In the genomic region with DNA sequence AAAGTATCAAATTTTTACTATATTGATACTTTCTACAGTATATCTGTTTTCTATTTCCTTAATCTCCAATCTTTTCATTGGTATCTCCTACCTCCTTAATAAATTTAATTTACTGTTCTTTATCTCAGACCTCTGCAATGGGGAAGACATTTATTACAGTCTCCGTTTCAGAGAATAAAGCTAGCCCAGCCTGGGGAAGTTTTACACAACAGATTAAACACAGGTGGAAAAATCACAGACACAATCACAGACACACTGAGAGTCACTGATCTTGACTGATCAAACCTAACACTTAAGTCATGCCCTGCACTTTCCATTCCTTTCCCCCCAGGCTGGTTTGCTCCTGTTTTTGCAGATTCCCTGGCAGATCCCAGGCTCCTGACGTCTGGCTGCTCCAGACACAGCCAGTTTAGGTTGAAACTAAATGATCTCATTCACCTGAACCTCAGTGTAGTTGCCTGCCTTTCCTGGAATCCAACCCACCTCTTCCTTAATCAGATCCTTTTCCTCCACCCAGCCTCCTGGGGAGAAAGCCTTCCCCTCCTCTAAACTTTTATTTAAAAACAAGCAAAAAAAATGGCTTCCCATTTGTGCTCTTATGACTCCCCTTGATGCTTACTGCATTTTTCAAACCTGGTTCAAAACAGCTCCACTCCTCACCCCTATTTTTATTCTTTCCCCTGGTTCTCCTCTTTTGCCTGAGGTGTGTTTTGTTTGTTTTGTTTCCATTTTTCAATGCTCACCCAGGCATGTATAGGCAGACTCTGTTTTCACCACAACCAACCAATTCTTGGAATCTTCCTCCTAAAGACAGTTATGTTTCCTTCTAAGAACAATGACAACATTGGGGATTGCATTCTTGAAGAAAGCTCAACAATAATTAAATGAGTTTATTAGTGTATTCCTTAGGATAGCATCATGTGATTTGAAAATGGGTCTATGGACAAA, we compare ENCODE assay signal across 21 cellular contexts. TPM values are rescaled to one million over a fixed set of nuclear protein-coding genes. Genes with fewer than 3 reads are reported as not detected.
A peak's percentile ranks its signal among the peaks of the same experiment; 100 is the strongest.
DNase-seq lines count a peak whose midpoint lies in the region; ATAC-seq and TF ChIP-seq lines count a peak whose summit lies in the region.
"Had no signal": no experiment of that assay in that cellular context is flagged by ENCODE, and none has a peak within 500 bp of the region (broad histone marks: within the 10 kb centered on the region; RNA-seq: fewer than 3 reads in every experiment).

No MANE protein-coding gene starts in this region.

- H3K79me1 ChIP-seq in H9 (ENCODE audit: insufficient read depth, low read depth, low read length, poor library complexity, severe bottlenecking) (no peaks in the 10 kb centered on the region), neuronal stem cell (ENCODE audit: low read depth, low read length) (no peaks in the 10 kb centered on the region)

- TF ChIP-seq CTCF in H9 (conservative IDR thresholded peaks at IDR 0.05) (no peak), SK-N-SH (IDR thresholded peaks at IDR 0.05) (no peak), esophagus squamous epithelium (IDR thresholded peaks at IDR 0.05) (no peak)

- DNase-seq in H9 (no peak), SK-N-SH (peak; percentile 58), esophagus squamous epithelium (lab: John Stamatoyannopoulos, UW) (no peak), neuronal stem cell (ENCODE audit: low spot score) (no peak), GM23248 (no peak), DMS114 treated with DMSO at 0.1 percent for 48 hours (lab: John Stamatoyannopoulos, UW; ENCODE audit: unreplicated experiment) (no peak)
- DNase-seq: activated CD8-positive, alpha-beta memory T cell treated with anti-CD3 and anti-CD28 coated beads, Interleukin-2, amount 10 ng/mL, durations not matched to agents 7 days and 5 days; effector CD8-positive, alpha-beta T cell; heart left ventricle; immature natural killer cell; NCI-H1092 treated with DMSO at 0.1 percent for 48 hours; NCI-H2029 treated with DMSO at 0.1 percent for 48 hours; NCI-H510A treated with DMSO at 0.1 percent for 48 hours; right lobe of liver; substantia nigra had no signal

- no peak overlapping the region for H3K56ac ChIP-seq in H9 (ENCODE audit: insufficient read length, low read depth, low read length)

- in situ Hi-C loops in GM23248 (cut with MboI), result no loop called here

- H3K9me3 ChIP-seq in H9 (ENCODE audit: control insufficient read depth, low read depth, low read length) (no peaks in the 10 kb centered on the region), SK-N-SH (no peaks in the 10 kb centered on the region), esophagus squamous epithelium (no peaks in the 10 kb centered on the region), neuronal stem cell (replicated peaks in 1 of 2; ENCODE audit: control insufficient read depth in 2 of 2, insufficient read depth in 1 of 2, low read depth in 1 of 2, low read length in 2 of 2) (no peaks in the 10 kb centered on the region), GM23248 (ENCODE audit: low read depth) (no peaks in the 10 kb centered on the region)
- H3K9me3 ChIP-seq: heart left ventricle, right lobe of liver had no signal

- H3K9ac ChIP-seq in H9 (ENCODE audit: extremely low read depth, insufficient read length, low read length) (no peak overlapping the region), SK-N-SH (no peak overlapping the region), neuronal stem cell (ENCODE audit: low read depth, low read length, poor library complexity) (peak overlapping the region; percentile 7), GM23248 (no peak overlapping the region)

- H3K27me3 ChIP-seq in H9 (ENCODE audit: insufficient read depth, low read length), result no peaks in the 10 kb centered on the region; the same call in 1 of the 2 replicates
- no peaks in the 10 kb centered on the region for H3K27me3 ChIP-seq in SK-N-SH (ENCODE audit: insufficient read depth)
- H3K27me3 ChIP-seq in esophagus squamous epithelium, result no peaks in the 10 kb centered on the region
- no peaks in the 10 kb centered on the region for H3K27me3 ChIP-seq in neuronal stem cell (ENCODE audit: control insufficient read depth in 3 of 3, insufficient read depth in 3 of 3, low read depth in 1 of 3, low read length in 3 of 3)
- no peaks in the 10 kb centered on the region for H3K27me3 ChIP-seq in GM23248 (replicated peaks; ENCODE audit: insufficient read depth)
- H3K27me3 ChIP-seq: right lobe of liver had no signal

- H3F3A ChIP-seq in SK-N-SH (replicated peaks; ENCODE audit: insufficient read depth), result peaks cover 4% of the 10 kb centered on the region
- H3F3A ChIP-seq in GM23248 (ENCODE audit: insufficient read depth), result no peaks in the 10 kb centered on the region; the same call in 1 of the 2 replicates

- H3K18ac ChIP-seq in H9 (ENCODE audit: insufficient read length, low read depth, low read length), result no peak overlapping the region
- H3K18ac ChIP-seq in neuronal stem cell (ENCODE audit: low read length), result no peak overlapping the region

- peak overlapping the region in 2 of 3 experiments; percentile 3 to 48; a peak in 3 of 7 replicates for H3K27ac Mint-ChIP-seq in H9
- H3K27ac Mint-ChIP-seq: activated CD8-positive, alpha-beta memory T cell treated with anti-CD3 and anti-CD28 coated beads, Interleukin-2, amount 10 ng/mL, durations not matched to agents 7 days and 5 days; activated naive CD8-positive, alpha-beta T cell; activated T-helper 17 cell treated with anti-CD3 and anti-CD28 coated beads, Interleukin-2, amount 50 U/mL, for 72 hours; immature natural killer cell had no signal

- H4K20me1 ChIP-seq in H9 (ENCODE audit: control insufficient read depth, insufficient read depth, insufficient read length) (no peaks in the 10 kb centered on the region), SK-N-SH (ENCODE audit: insufficient read depth) (no peaks in the 10 kb centered on the region), GM23248 (ENCODE audit: insufficient read depth) (no peaks in the 10 kb centered on the region)

- H3K4me1 Mint-ChIP-seq in H9, result peaks cover 7 to 11% of the 10 kb centered on the region in 2 experiments
- H3K4me1 Mint-ChIP-seq: activated T-helper 17 cell treated with anti-CD3 and anti-CD28 coated beads, Interleukin-2, amount 50 U/mL, for 72 hours; immature natural killer cell had no signal

- no peak overlapping the region for H4K5ac ChIP-seq in H9 (ENCODE audit: insufficient read length, low read depth, low read length)

- H3K9me3 Mint-ChIP-seq in H9, result peaks cover 6 to 8% of the 10 kb centered on the region in 2 experiments; a peak in 2 of 5 replicates
- H3K9me3 Mint-ChIP-seq: activated T-helper 17 cell treated with anti-CD3 and anti-CD28 coated beads, Interleukin-2, amount 50 U/mL, for 72 hours had no signal

- H3K4me2 ChIP-seq in H9 (ENCODE audit: insufficient read depth, insufficient read length, low read length), result no peak overlapping the region
- no peak overlapping the region for H3K4me2 ChIP-seq in SK-N-SH
- H3K4me2 ChIP-seq in neuronal stem cell (ENCODE audit: insufficient read depth, low read length, poor library complexity, severe bottlenecking), result no peak overlapping the region
- no peak overlapping the region for H3K4me2 ChIP-seq in GM23248 (ENCODE audit: unreplicated experiment)

- H3K36me3 ChIP-seq in SK-N-SH (replicated peaks in 1 of 2; ENCODE audit: control insufficient read depth in 1 of 2, insufficient read depth in 2 of 2, low read length in 1 of 2), result peaks cover 0 to 13% of the 10 kb centered on the region in 2 experiments
- peaks cover 0 to under 1% (median 0%) of the 10 kb centered on the region in 3 donors for H3K36me3 ChIP-seq in esophagus squamous epithelium
- no peaks in the 10 kb centered on the region for H3K36me3 ChIP-seq in neuronal stem cell (replicated peaks in 1 of 2; ENCODE audit: control insufficient read depth in 2 of 2, insufficient read depth in 2 of 2, low read length in 2 of 2)
- H3K36me3 ChIP-seq in GM23248 (ENCODE audit: low read depth), result peaks cover 9% of the 10 kb centered on the region; the same call in 1 of the 2 replicates
- H3K36me3 ChIP-seq: right lobe of liver had no signal

- no peak overlapping the region for H4K91ac ChIP-seq in H9 (ENCODE audit: insufficient read length, low read depth, low read length)
- H4K91ac ChIP-seq in neuronal stem cell (ENCODE audit: low read depth, low read length, poor library complexity), result no peak overlapping the region

- H2AFZ ChIP-seq in H9 (ENCODE audit: low read length) (no peak overlapping the region), SK-N-SH (ENCODE audit: low read depth) (no peak overlapping the region), neuronal stem cell (ENCODE audit: low read length) (peak overlapping the region; percentile 87), GM23248 (no peak overlapping the region)

- no peak overlapping the region for H3K4me3 Mint-ChIP-seq in H9
- H3K4me3 Mint-ChIP-seq: activated CD8-positive, alpha-beta memory T cell treated with anti-CD3 and anti-CD28 coated beads, Interleukin-2, amount 10 ng/mL, durations not matched to agents 7 days and 5 days; activated naive CD8-positive, alpha-beta T cell; activated T-helper 17 cell treated with anti-CD3 and anti-CD28 coated beads, Interleukin-2, amount 50 U/mL, for 72 hours; immature natural killer cell had no signal

- H3K27ac ChIP-seq in H9 (ENCODE audit: insufficient read length, low read depth, low read length) (no peak overlapping the region), SK-N-SH (ENCODE audit: low read depth in 2 of 2, low read length in 1 of 2) (peak overlapping the region in 1 of 2 experiments; percentile 55; a peak in 1 of 4 replicates), esophagus squamous epithelium (peak overlapping the region in 3 of 4 donors; percentile 3 to 58 (median 34)), neuronal stem cell (replicated peaks; ENCODE audit: low read length) (no peak overlapping the region), GM23248 (no peak overlapping the region)
- H3K27ac ChIP-seq: C4-2B, heart left ventricle, right lobe of liver had no signal

- H3K27me3 Mint-ChIP-seq in H9 (ENCODE audit: low read depth), result no peaks in the 10 kb centered on the region

- H3K23ac ChIP-seq in H9 (ENCODE audit: insufficient read length, low read depth, low read length) (no peak overlapping the region), neuronal stem cell (ENCODE audit: low read depth, low read length, poor library complexity) (no peak overlapping the region)

- ATAC-seq in HG02759 (IDR thresholded peaks at IDR 0.05; ENCODE audit: unreplicated experiment) (no peak), GM21717 (IDR thresholded peaks at IDR 0.05; ENCODE audit: unreplicated experiment) (no peak)
- ATAC-seq: activated CD8-positive, alpha-beta memory T cell treated with anti-CD3 and anti-CD28 coated beads, Interleukin-2, amount 10 ng/mL, durations not matched to agents 7 days and 5 days; activated T-helper 17 cell treated with anti-CD3 and anti-CD28 coated beads, Interleukin-2, amount 50 U/mL, for 72 hours; heart left ventricle; right lobe of liver had no signal

- H3K4ac ChIP-seq in H9 (ENCODE audit: low read depth, low read length) (no peak overlapping the region), neuronal stem cell (ENCODE audit: low read length) (no peak overlapping the region)

- H2BK15ac ChIP-seq in H9 (ENCODE audit: low read depth, low read length) (no peak overlapping the region), neuronal stem cell (ENCODE audit: low read length) (no peak overlapping the region)

- H3K9me2 ChIP-seq in SK-N-SH (no peaks in the 10 kb centered on the region), GM23248 (ENCODE audit: insufficient read depth) (peaks cover 4% of the 10 kb centered on the region; the same call in 1 of the 2 replicates)

- TF ChIP-seq POLR2A in esophagus squamous epithelium (IDR thresholded peaks at IDR 0.05), result no peak

- no peak overlapping the region for H3K14ac ChIP-seq in H9 (ENCODE audit: insufficient read depth, low read length)
- no peak overlapping the region for H3K14ac ChIP-seq in neuronal stem cell (ENCODE audit: low read length)

- H2BK12ac ChIP-seq in H9 (ENCODE audit: insufficient read length, low read depth, low read length), result no peak overlapping the region
- H2BK12ac ChIP-seq in neuronal stem cell (ENCODE audit: low read length), result no peak overlapping the region

- no peaks in the 10 kb centered on the region for H3K4me1 ChIP-seq in H9 (ENCODE audit: insufficient read depth, low read length)
- H3K4me1 ChIP-seq in SK-N-SH (ENCODE audit: control insufficient read depth in 1 of 2, insufficient read depth in 2 of 2, low read depth in 1 of 2, low read length in 1 of 2), result peaks cover 0 to 4% of the 10 kb centered on the region in 2 experiments; a peak in 2 of 4 replicates
- H3K4me1 ChIP-seq in esophagus squamous epithelium, result peaks cover 0 to 24% (median 4%) of the 10 kb centered on the region in 3 donors
- peaks cover 0 to 1% of the 10 kb centered on the region in 2 donors for H3K4me1 ChIP-seq in neuronal stem cell (ENCODE audit: control insufficient read depth in 2 of 2, insufficient read depth in 1 of 2, low read depth in 1 of 2, low read length in 2 of 2)
- no peaks in the 10 kb centered on the region for H3K4me1 ChIP-seq in GM23248 (ENCODE audit: insufficient read depth)
- H3K4me1 ChIP-seq: heart left ventricle, right lobe of liver had no signal

- CTCF ChIA-PET in SK-N-SH (lab: Yijun Ruan, JAX), result interaction anchor here (0.6 to 14.8 kb wide), 8 partner anchors 8 to 1404 kb away, joined by 3 to 338 read pairs (median 4); no protein-coding TSS in a partner anchor

- WGBS in H9 (ENCODE audit: extremely low coverage, insufficient read length, low lambda C conversion rate), result no CpG with 5 or more reads among the region's 2 CpGs
- WGBS in SK-N-SH (ENCODE audit: low lambda C conversion rate), result 38% methylated on average over 2 of the region's 2 CpGs
- WGBS in esophagus squamous epithelium, 2 donors, result 49 to 54% methylated on average over 2 of the region's 2 CpGs
- no CpG with 5 or more reads among the region's 2 CpGs for WGBS in neuronal stem cell (ENCODE audit: extremely low coverage in 2 of 2, insufficient read length in 2 of 2, insufficient replicate concordance in 1 of 2), 2 donors
- WGBS in GM23248 (ENCODE audit: low coverage in 1 of 2, low lambda C conversion rate in 2 of 2, missing lambda C conversion rate in 2 of 2), 2 experiments, result 84 to 86% methylated on average over 2 of the region's 2 CpGs

- no peaks in the 10 kb centered on the region for H3K23me2 ChIP-seq in H9 (ENCODE audit: insufficient read length, low read depth, low read length, poor library complexity, severe bottlenecking)

- H3K4me3 ChIP-seq in SK-N-SH (ENCODE audit: low read depth in 2 of 2, low read length in 1 of 2) (no peak overlapping the region), esophagus squamous epithelium (no peak overlapping the region), neuronal stem cell (ENCODE audit: low read length in 2 of 2) (no peak overlapping the region), GM23248 (no peak overlapping the region)
- H3K4me3 ChIP-seq: heart left ventricle, lung, right lobe of liver had no signal

- intact Hi-C loops in esophagus squamous epithelium (cut with DNase I), result no loop called here

- no peak overlapping the region for H3T11ph ChIP-seq in H9 (ENCODE audit: low read length)

- H3K36me3 Mint-ChIP-seq in H9 (ENCODE audit: insufficient read depth in 1 of 3, low read depth in 3 of 3), result no peaks in the 10 kb centered on the region
- H3K36me3 Mint-ChIP-seq: activated CD8-positive, alpha-beta memory T cell treated with anti-CD3 and anti-CD28 coated beads, Interleukin-2, amount 10 ng/mL, durations not matched to agents 7 days and 5 days; activated naive CD8-positive, alpha-beta T cell; immature natural killer cell had no signal

- H2AK5ac ChIP-seq in H9 (ENCODE audit: insufficient read length, low read length) (no peak overlapping the region), neuronal stem cell (ENCODE audit: low read depth, low read length) (no peak overlapping the region)

- TF ChIP-seq EP300 in SK-N-SH (IDR thresholded peaks at IDR 0.05; ENCODE audit: borderline replicate concordance in 1 of 2, low read depth in 1 of 2, low read length in 1 of 2), result peak in 1 of 2 experiments; percentile 56; a peak in 2 of 4 replicates

- POLR2A ChIA-PET in SK-N-SH (lab: Yijun Ruan, JAX), result no interaction called here

- no peak overlapping the region for H2BK20ac ChIP-seq in H9 (ENCODE audit: low read depth, low read length, poor library complexity, severe bottlenecking)

- H3K79me2 ChIP-seq in H9 (ENCODE audit: insufficient read depth, low read length), result no peaks in the 10 kb centered on the region
- H3K79me2 ChIP-seq in SK-N-SH (ENCODE audit: insufficient read depth), result no peaks in the 10 kb centered on the region
- peaks cover 10% of the 10 kb centered on the region; the same call in 1 of the 2 replicates for H3K79me2 ChIP-seq in GM23248 (ENCODE audit: insufficient read depth)

- H2BK5ac ChIP-seq in H9 (ENCODE audit: insufficient read length, low read length) (no peak overlapping the region), neuronal stem cell (ENCODE audit: low read length) (no peak overlapping the region)

- no peak for TF ChIP-seq RAD21 in SK-N-SH (IDR thresholded peaks at IDR 0.05; ENCODE audit: low read length)

- H2BK120ac ChIP-seq in H9 (ENCODE audit: low read depth, low read length, poor library complexity, severe bottlenecking) (no peak overlapping the region), neuronal stem cell (ENCODE audit: low read depth, low read length) (no peak overlapping the region)

- H4K8ac ChIP-seq in H9 (replicated peaks; ENCODE audit: insufficient read length, low read depth, low read length) (no peak overlapping the region), neuronal stem cell (ENCODE audit: low read depth, low read length) (no peak overlapping the region)

RNA-seq across cellular contexts. Expression of a gene that starts 29.5 kb away (rescaled TPM):
- total RNA-seq in H9 (2021) (1.5 and 1.6 TPM in 2 replicates), esophagus squamous epithelium (10 to 100 TPM in 3 of 4 donors, 1 to 10 TPM in 1; 9.2 to 40.2 (median 26.8) TPM)
- polyA plus RNA-seq in SK-N-SH (2012; rRNA removed) (55.9 and 56.0 TPM in 2 replicates), GM23248 (2016; fragmentation: Nextera tagmentation; extraction: Ambion mirVana) (37.1 and 37.3 TPM in 2 replicates)
- 66.3 and 68.7 TPM in 2 replicates for polyA plus RNA-seq in SK-N-SH (2012; cell fraction: cytosol; rRNA removed)
- 57.5 and 94.9 TPM in 2 replicates for polyA plus RNA-seq in SK-N-SH (2012; cell fraction: nucleus; rRNA removed)
- polyA plus RNA-seq in neuronal stem cell (2013, experiment 1 of 2), result 0.33 TPM
- polyA plus RNA-seq in neuronal stem cell (2013, experiment 2 of 2), result 0.36 TPM
- 52.5 and 70.8 TPM in 2 replicates for total RNA-seq in GM23248 (2014; rRNA removed; shearing (Covaris generic))
- total RNA-seq: activated CD8-positive, alpha-beta memory T cell treated with anti-CD3 and anti-CD28 coated beads, Interleukin-2, amount 10 ng/mL, durations not matched to agents 7 days and 5 days had no signal

Comparison
In these comparisons a context has a peak if more than half of its experiments do, and no peak if none do; other contexts are left out.
1. H3K27ac ChIP-seq: peak in esophagus squamous epithelium (3 of 4); none in H9 (single experiment), neuronal stem cell (single experiment) and GM23248 (single experiment).